ENCODE assay signal across 24 cellular contexts in genomic region chr5:119171686-119172085, GRCh38.
"Had no signal": no experiment of that assay in that cellular context is flagged by ENCODE, and none has a peak within 500 bp of the region (broad histone marks: within the 10 kb centered on the region; RNA-seq: fewer than 3 reads in every experiment).

No MANE protein-coding gene starts in this region.

- H3K4me1 ChIP-seq: esophagus muscularis mucosa, foreskin keratinocyte, right atrium auricular region, uterus had no signal

- FAIRE-seq: kidney had no signal

- H3K36me3 Mint-ChIP-seq: natural killer cell had no signal

- H3K4me1 Mint-ChIP-seq: neural crest cell had no signal

- H3K27me3 ChIP-seq: dorsolateral prefrontal cortex, esophagus muscularis mucosa, foreskin keratinocyte, hepatocyte, ovary, right atrium auricular region, sigmoid colon, stomach, uterus had no signal

- H2AFZ ChIP-seq: hepatocyte had no signal

- ATAC-seq: foreskin keratinocyte, left cardiac atrium, natural killer cell had no signal

- H3K4me3 ChIP-seq: dorsolateral prefrontal cortex, esophagus muscularis mucosa, hepatocyte, ovary, right atrium auricular region, sigmoid colon, skin epidermis, stomach, thoracic aorta, uterus had no signal

- H3K36me3 ChIP-seq: ovary, uterus had no signal

- DNase-seq: cortex of kidney; dorsolateral prefrontal cortex; effector CD8-positive, alpha-beta T cell; foreskin keratinocyte; head of caudate nucleus; kidney; left cardiac atrium; mammary epithelial cell; natural killer cell; ovary; sigmoid colon; stimulated activated CD4-positive, alpha-beta T cell treated with anti-CD3 and anti-CD28 coated beads, Interleukin-12 subunit alpha, Interleukin-12 subunit beta, amount 100 ng/mL, for 4 hours; stimulated activated naive CD4-positive, alpha-beta T cell; stomach; substantia nigra; uterus had no signal

- H3K27ac ChIP-seq: dorsolateral prefrontal cortex, epithelial cell of prostate, esophagus muscularis mucosa, foreskin keratinocyte, hepatocyte, ovary, right atrium auricular region, sigmoid colon, skin epidermis, stomach, thoracic aorta, uterus had no signal

- H3K79me2 ChIP-seq: hepatocyte had no signal

- H3K27me3 Mint-ChIP-seq: type B pancreatic cell had no signal

- H3K27ac Mint-ChIP-seq: natural killer cell, type B pancreatic cell had no signal

- H3K9me3 Mint-ChIP-seq: natural killer cell, neural crest cell, type B pancreatic cell had no signal

- H3K9me3 ChIP-seq: esophagus muscularis mucosa, ovary, right atrium auricular region, sigmoid colon, stomach, thoracic aorta, uterus had no signal

- H3K4me3 Mint-ChIP-seq: natural killer cell, neural crest cell, type B pancreatic cell had no signal

- H3K4me2 ChIP-seq: hepatocyte had no signal
